1 cellular context compared by ENCODE assay signal in the genomic region with DNA sequence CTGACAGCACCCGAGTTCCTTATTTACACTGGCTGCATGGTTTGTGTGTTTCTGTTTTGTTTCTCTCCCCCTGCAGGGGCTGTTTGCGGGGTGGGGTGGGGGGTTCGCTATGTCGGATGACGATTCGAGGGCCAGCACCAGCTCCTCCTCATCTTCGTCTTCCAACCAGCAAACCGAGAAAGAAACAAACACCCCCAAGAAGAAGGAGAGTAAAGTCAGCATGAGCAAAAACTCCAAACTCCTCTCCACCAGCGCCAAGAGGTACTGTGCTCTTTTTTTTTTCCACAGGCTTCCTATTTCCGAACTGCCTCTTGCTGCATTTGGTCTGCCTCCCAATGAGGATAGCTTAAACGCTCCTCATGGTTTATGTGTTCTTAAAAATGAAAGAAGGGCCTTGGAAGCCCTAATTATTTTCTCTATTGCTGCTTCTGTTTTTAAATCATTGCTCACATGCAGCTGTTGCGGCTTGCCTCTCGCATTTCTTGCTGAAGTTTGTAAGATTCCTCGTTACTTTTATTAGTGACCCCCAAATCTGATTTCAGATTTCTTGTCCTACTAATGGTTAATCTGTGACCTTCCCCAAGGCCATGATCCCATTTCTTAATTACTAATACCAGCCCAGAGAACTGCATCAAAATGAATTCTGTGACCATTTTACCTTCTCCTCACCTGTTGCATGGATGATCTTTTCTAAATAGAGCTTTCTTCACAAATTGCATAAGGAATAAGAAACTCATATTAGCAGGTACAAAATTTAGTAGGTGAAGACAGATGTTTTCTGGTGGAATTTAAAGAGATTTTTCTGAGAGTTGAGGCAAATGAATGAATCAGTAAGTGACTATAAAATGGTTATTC.
A peak's percentile ranks its signal among the peaks of the same experiment; 100 is the strongest.
TF ChIP-seq lines count a peak whose summit lies in the region.

No MANE protein-coding gene starts in this region.

TF ChIP-seq in HEK293, 187 proteins besides CTCF, POLR2A, EP300 and RAD21 (continued from another document):
- TF ChIP-seq ZNF664 (tag by site-specific recombination; IDR thresholded peaks at IDR 0.05) (no peak), ZNF266 (tag by site-specific recombination; IDR thresholded peaks at IDR 0.05; ENCODE audit: low read depth) (no peak), SP3 (tag by site-specific recombination; IDR thresholded peaks at IDR 0.05) (0 out of 2 replicates have a peak, but pooled peaks have one; percentile 18), ZNF48 (tag by site-specific recombination; IDR thresholded peaks at IDR 0.05) (no peak), INSM2 (tag by site-specific recombination; IDR thresholded peaks at IDR 0.05) (no peak), ZNF558 (tag by site-specific recombination; IDR thresholded peaks at IDR 0.05) (no peak), KLF7 (tag by site-specific recombination; IDR thresholded peaks at IDR 0.05; ENCODE audit: borderline replicate concordance) (no peak), ZNF791 (tag by site-specific recombination; IDR thresholded peaks at IDR 0.05) (no peak), ZNF354C (tag by site-specific recombination; IDR thresholded peaks at IDR 0.05; ENCODE audit: borderline replicate concordance, low read depth) (no peak), ZNF394 (tag by site-specific recombination; IDR thresholded peaks at IDR 0.05; ENCODE audit: borderline replicate concordance) (no peak; the same call in 1 of the 2 replicates), ZNF792 (tag by site-specific recombination; IDR thresholded peaks at IDR 0.05) (no peak), ZNF510 (tag by site-specific recombination; IDR thresholded peaks at IDR 0.05; ENCODE audit: insufficient replicate concordance) (no peak), ZNF18 (tag by site-specific recombination; IDR thresholded peaks at IDR 0.05) (no peak), MEIS1 (CRISPR knock-in tag; IDR thresholded peaks at IDR 0.05; ENCODE audit: borderline replicate concordance) (no peak), BCL6B (tag by site-specific recombination; IDR thresholded peaks at IDR 0.05) (no peak), ZNF211 (tag by site-specific recombination; IDR thresholded peaks at IDR 0.05; ENCODE audit: low read depth) (no peak), ZNF830 (tag by site-specific recombination; IDR thresholded peaks at IDR 0.05; ENCODE audit: low read depth) (no peak), EGR2 (tag by site-specific recombination; IDR thresholded peaks at IDR 0.05; ENCODE audit: low read depth) (no peak), GLIS2 (tag by site-specific recombination; IDR thresholded peaks at IDR 0.05) (peak; percentile 65; the same call in 1 of the 2 replicates), ZNF560 (tag by site-specific recombination; IDR thresholded peaks at IDR 0.05; ENCODE audit: borderline replicate concordance) (no peak), ZNF776 (tag by site-specific recombination; IDR thresholded peaks at IDR 0.05; ENCODE audit: borderline replicate concordance) (no peak), ZNF529 (tag by site-specific recombination; IDR thresholded peaks at IDR 0.05; ENCODE audit: insufficient replicate concordance) (no peak), ZNF473 (tag by site-specific recombination; IDR thresholded peaks at IDR 0.05) (no peak), ZNF2 (tag by site-specific recombination; IDR thresholded peaks at IDR 0.05) (no peak), GLIS1 (tag by site-specific recombination; IDR thresholded peaks at IDR 0.05) (peak; percentile 5; the same call in 1 of the 2 replicates), ZNF768 (tag by site-specific recombination; IDR thresholded peaks at IDR 0.05) (no peak), ZNF274 (IDR thresholded peaks at IDR 0.05; ENCODE audit: low read length) (no peak), ZNF274 (tag by site-specific recombination; IDR thresholded peaks at IDR 0.05; ENCODE audit: borderline replicate concordance) (no peak), ZNF133 (tag by site-specific recombination; IDR thresholded peaks at IDR 0.05) (no peak)
- TF ChIP-seq, protein P1, sequence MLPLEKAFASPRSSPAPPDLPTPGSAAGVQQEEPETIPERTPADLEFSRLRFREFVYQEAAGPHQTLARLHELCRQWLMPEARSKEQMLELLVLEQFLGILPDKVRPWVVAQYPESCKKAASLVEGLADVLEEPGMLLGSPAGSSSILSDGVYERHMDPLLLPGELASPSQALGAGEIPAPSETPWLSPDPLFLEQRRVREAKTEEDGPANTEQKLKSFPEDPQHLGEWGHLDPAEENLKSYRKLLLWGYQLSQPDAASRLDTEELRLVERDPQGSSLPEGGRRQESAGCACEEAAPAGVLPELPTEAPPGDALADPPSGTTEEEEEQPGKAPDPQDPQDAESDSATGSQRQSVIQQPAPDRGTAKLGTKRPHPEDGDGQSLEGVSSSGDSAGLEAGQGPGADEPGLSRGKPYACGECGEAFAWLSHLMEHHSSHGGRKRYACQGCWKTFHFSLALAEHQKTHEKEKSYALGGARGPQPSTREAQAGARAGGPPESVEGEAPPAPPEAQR (tag by site-specific recombination; IDR thresholded peaks at IDR 0.05): no peak
- TF ChIP-seq, protein P2, sequence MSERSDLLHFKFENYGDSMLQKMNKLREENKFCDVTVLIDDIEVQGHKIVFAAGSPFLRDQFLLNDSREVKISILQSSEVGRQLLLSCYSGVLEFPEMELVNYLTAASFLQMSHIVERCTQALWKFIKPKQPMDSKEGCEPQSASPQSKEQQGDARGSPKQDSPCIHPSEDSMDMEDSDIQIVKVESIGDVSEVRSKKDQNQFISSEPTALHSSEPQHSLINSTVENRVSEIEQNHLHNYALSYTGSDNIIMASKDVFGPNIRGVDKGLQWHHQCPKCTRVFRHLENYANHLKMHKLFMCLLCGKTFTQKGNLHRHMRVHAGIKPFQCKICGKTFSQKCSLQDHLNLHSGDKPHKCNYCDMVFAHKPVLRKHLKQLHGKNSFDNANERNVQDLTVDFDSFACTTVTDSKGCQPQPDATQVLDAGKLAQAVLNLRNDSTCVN (tag by site-specific recombination; optimal IDR thresholded peaks at IDR 0.05): no peak
- TF ChIP-seq, protein P3, sequence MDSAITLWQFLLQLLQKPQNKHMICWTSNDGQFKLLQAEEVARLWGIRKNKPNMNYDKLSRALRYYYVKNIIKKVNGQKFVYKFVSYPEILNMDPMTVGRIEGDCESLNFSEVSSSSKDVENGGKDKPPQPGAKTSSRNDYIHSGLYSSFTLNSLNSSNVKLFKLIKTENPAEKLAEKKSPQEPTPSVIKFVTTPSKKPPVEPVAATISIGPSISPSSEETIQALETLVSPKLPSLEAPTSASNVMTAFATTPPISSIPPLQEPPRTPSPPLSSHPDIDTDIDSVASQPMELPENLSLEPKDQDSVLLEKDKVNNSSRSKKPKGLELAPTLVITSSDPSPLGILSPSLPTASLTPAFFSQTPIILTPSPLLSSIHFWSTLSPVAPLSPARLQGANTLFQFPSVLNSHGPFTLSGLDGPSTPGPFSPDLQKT (IDR thresholded peaks at IDR 0.05; ENCODE audit: borderline replicate concordance, low read depth, low read length): no peak
